Comparison of ENCODE assay signal across 9 cellular contexts in the genomic region with DNA sequence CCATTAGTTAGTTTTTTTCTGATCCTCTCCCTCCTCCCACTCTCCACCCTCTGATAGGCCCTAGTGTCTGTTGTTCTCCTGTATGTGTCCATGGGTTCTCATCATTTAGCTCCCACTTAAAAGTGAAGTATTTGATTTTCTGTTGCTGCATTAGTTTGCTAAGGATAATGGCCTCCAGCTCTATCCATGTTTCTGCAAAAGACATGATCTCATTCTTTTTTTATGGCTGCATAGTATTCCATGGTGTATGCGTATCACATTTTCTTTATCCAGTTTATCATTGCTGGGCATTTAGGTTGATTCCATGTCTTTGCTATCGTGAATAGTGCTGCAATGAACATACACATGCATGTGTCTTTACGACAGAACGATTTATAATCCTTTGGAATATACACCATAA. TPM values are rescaled to one million over a fixed set of nuclear protein-coding genes. Genes with fewer than 3 reads are reported as not detected.
DNase-seq lines count a peak whose midpoint lies in the region; ATAC-seq and TF ChIP-seq lines count a peak whose summit lies in the region.
"Not testable (repeated sequence)": the region's sequence is repeated elsewhere in the genome, so short reads cannot be mapped to it uniquely, and the experiment has no call there.
"Had no signal": no experiment of that assay in that cellular context is flagged by ENCODE, and none has a peak within 500 bp of the region (broad histone marks: within the 10 kb centered on the region; RNA-seq: fewer than 3 reads in every experiment).

No MANE protein-coding gene starts in this region.

- H3K27ac Mint-ChIP-seq in CD4-positive, alpha-beta T cell: peak overlapping the region; percentile 47
- H3K27ac Mint-ChIP-seq in activated CD4-positive, alpha-beta T cell treated with anti-CD3 and anti-CD28 coated beads for 36 hours: peak overlapping the region; percentile 68
- peak overlapping the region; percentile 10 for H3K27ac Mint-ChIP-seq in activated naive CD4-positive, alpha-beta T cell treated with anti-CD3 and anti-CD28 coated beads, Interleukin-2, amount 10 ng/mL, durations not matched to agents 7 days and 5 days
- peak overlapping the region; percentile 88 for H3K27ac Mint-ChIP-seq in central memory CD8-positive, alpha-beta T cell (ENCODE audit: low read depth)
- H3K27ac Mint-ChIP-seq in glutamatergic neuron (ENCODE audit: unreplicated experiment) (peak overlapping the region; percentile 26), natural killer cell (peak overlapping the region; percentile 74 to 77)

- peaks cover 26% of the 10 kb centered on the region for H3K36me3 Mint-ChIP-seq in CD4-positive, alpha-beta T cell (ENCODE audit: low read depth)
- peaks cover 11% of the 10 kb centered on the region for H3K36me3 Mint-ChIP-seq in activated CD4-positive, alpha-beta T cell treated with anti-CD3 and anti-CD28 coated beads for 36 hours (ENCODE audit: low read depth)
- peaks cover 51% of the 10 kb centered on the region for H3K36me3 Mint-ChIP-seq in activated naive CD4-positive, alpha-beta T cell treated with anti-CD3 and anti-CD28 coated beads, Interleukin-2, amount 10 ng/mL, durations not matched to agents 7 days and 5 days
- peaks cover 12% of the 10 kb centered on the region for H3K36me3 Mint-ChIP-seq in central memory CD8-positive, alpha-beta T cell (ENCODE audit: insufficient read depth)
- peaks cover 12% of the 10 kb centered on the region for H3K36me3 Mint-ChIP-seq in glutamatergic neuron (ENCODE audit: unreplicated experiment)
- H3K36me3 Mint-ChIP-seq in natural killer cell: not testable (repeated sequence)

- not testable (repeated sequence) for H3K4me1 ChIP-seq in HEK293 (ENCODE audit: control insufficient read depth, insufficient read depth, low read length)
- peaks cover 7 to 57% (median 14%) of the 10 kb centered on the region in 4 donors for H3K4me1 ChIP-seq in transverse colon

- not testable (repeated sequence) for H3K27me3 Mint-ChIP-seq in CD4-positive, alpha-beta T cell; activated CD4-positive, alpha-beta T cell treated with anti-CD3 and anti-CD28 coated beads for 36 hours; activated naive CD4-positive, alpha-beta T cell treated with anti-CD3 and anti-CD28 coated beads, Interleukin-2, amount 10 ng/mL, durations not matched to agents 7 days and 5 days; central memory CD8-positive, alpha-beta T cell; glutamatergic neuron (ENCODE audit: unreplicated experiment); natural killer cell (ENCODE audit: low read depth in 2 of 2)

- intact Hi-C loops in CD4-positive, alpha-beta T cell (cut with DNase I, micrococcal nuclease): loop anchor here in 1 of 2 experiments (1.0 to 2.0 kb wide), 2 partner anchors 52 to 180 kb away; partner anchors contain the start of gene GPRIN3
- intact Hi-C loops in activated CD4-positive, alpha-beta T cell treated with anti-CD3 and anti-CD28 coated beads for 36 hours (cut with DNase I, micrococcal nuclease): loop anchor here in 1 of 2 experiments (2.0 kb wide), 2 partner anchors 34 to 52 kb away; partner anchors contain the start of gene GPRIN3
- intact Hi-C loops in natural killer cell (cut with micrococcal nuclease): loop anchor here (2.0 to 10.0 kb wide), 2 partner anchors 44 to 180 kb away; no protein-coding TSS in a partner anchor
- intact Hi-C loops in transverse colon (cut with DNase I; ENCODE audit: low total_unique reads): not testable (repeated sequence)

- TF ChIP-seq CTCF in CD4-positive, alpha-beta T cell (IDR thresholded peaks at IDR 0.05); HEK293 (tag by site-specific recombination; IDR thresholded peaks at IDR 0.05); glutamatergic neuron (IDR thresholded peaks at IDR 0.05; ENCODE audit: partially characterized antibody, unreplicated experiment); natural killer cell (IDR thresholded peaks at IDR 0.05); transverse colon (IDR thresholded peaks at IDR 0.05): not testable (repeated sequence)

- H3K27me3 ChIP-seq in CD4-positive, alpha-beta T cell (ENCODE audit: control insufficient read depth, insufficient read depth, low read length); transverse colon: not testable (repeated sequence)

- not testable (repeated sequence) for ATAC-seq in CD4-positive, alpha-beta T cell (ENCODE audit: poor library complexity); activated CD4-positive, alpha-beta T cell treated with anti-CD3 and anti-CD28 coated beads for 36 hours; central memory CD8-positive, alpha-beta T cell (replicated peaks; ENCODE audit: extremely low read depth, poor library complexity, severe bottlenecking); natural killer cell

- H3K4me1 Mint-ChIP-seq in CD4-positive, alpha-beta T cell (ENCODE audit: low read depth): peaks cover 84% of the 10 kb centered on the region
- H3K4me1 Mint-ChIP-seq in activated CD4-positive, alpha-beta T cell treated with anti-CD3 and anti-CD28 coated beads for 36 hours: peaks cover 66% of the 10 kb centered on the region
- H3K4me1 Mint-ChIP-seq in activated naive CD4-positive, alpha-beta T cell treated with anti-CD3 and anti-CD28 coated beads, Interleukin-2, amount 10 ng/mL, durations not matched to agents 7 days and 5 days: peaks cover 82% of the 10 kb centered on the region
- peaks cover 72% of the 10 kb centered on the region for H3K4me1 Mint-ChIP-seq in central memory CD8-positive, alpha-beta T cell
- peaks cover 70% of the 10 kb centered on the region for H3K4me1 Mint-ChIP-seq in glutamatergic neuron (ENCODE audit: low read depth, unreplicated experiment)
- peaks cover 48 to 62% of the 10 kb centered on the region in 2 donors for H3K4me1 Mint-ChIP-seq in natural killer cell

- in situ Hi-C loops in transverse colon (cut with MboI; ENCODE audit: low pct_ligation_motif_present in 1 of 4, low pct_unique_long_range_greater_than_20kb in 1 of 4, low sequenced_read_pairs in 3 of 4): not testable (repeated sequence)

- H3K9me3 Mint-ChIP-seq in CD4-positive, alpha-beta T cell; activated CD4-positive, alpha-beta T cell treated with anti-CD3 and anti-CD28 coated beads for 36 hours (ENCODE audit: low read depth); activated naive CD4-positive, alpha-beta T cell treated with anti-CD3 and anti-CD28 coated beads, Interleukin-2, amount 10 ng/mL, durations not matched to agents 7 days and 5 days; central memory CD8-positive, alpha-beta T cell; glutamatergic neuron (ENCODE audit: unreplicated experiment); natural killer cell: not testable (repeated sequence)

- not testable (repeated sequence) for TF ChIP-seq EP300 in transverse colon (IDR thresholded peaks at IDR 0.05; ENCODE audit: low read depth)

- POLR2A ChIA-PET in CD4-positive, alpha-beta T cell (lab: Charles Lee): interaction anchor here (1.6 kb wide), 1 partner anchor 44 kb away, joined by 10 read pairs; no protein-coding TSS in a partner anchor
- POLR2A ChIA-PET in HEK293 (lab: Yijun Ruan, JAX); activated CD4-positive, alpha-beta T cell treated with anti-CD3 and anti-CD28 coated beads for 36 hours (lab: Charles Lee): not testable (repeated sequence)

- H3K36me3 ChIP-seq in HEK293 (ENCODE audit: control insufficient read depth in 2 of 2, insufficient read depth in 1 of 2, low read length in 2 of 2); transverse colon: not testable (repeated sequence)

- not testable (repeated sequence) for TF ChIP-seq POLR2A in transverse colon (IDR thresholded peaks at IDR 0.05)

- H3K4me3 Mint-ChIP-seq in CD4-positive, alpha-beta T cell; activated CD4-positive, alpha-beta T cell treated with anti-CD3 and anti-CD28 coated beads for 36 hours; activated naive CD4-positive, alpha-beta T cell treated with anti-CD3 and anti-CD28 coated beads, Interleukin-2, amount 10 ng/mL, durations not matched to agents 7 days and 5 days; central memory CD8-positive, alpha-beta T cell; glutamatergic neuron (ENCODE audit: unreplicated experiment); natural killer cell: not testable (repeated sequence)

- CTCF ChIA-PET in CD4-positive, alpha-beta T cell (lab: Charles Lee): interaction anchor here (0.7 to 4.8 kb wide), 6 partner anchors 11 to 168 kb away, joined by 3 to 29 read pairs (median 4); partner anchors contain the start of gene GPRIN3
- CTCF ChIA-PET in HEK293 (lab: Yijun Ruan, JAX): interaction anchor here (0.5 to 1.9 kb wide), 5 partner anchors 28 to 175 kb away, joined by 3 to 7 read pairs (median 4); no protein-coding TSS in a partner anchor
- CTCF ChIA-PET in activated CD4-positive, alpha-beta T cell treated with anti-CD3 and anti-CD28 coated beads for 36 hours (lab: Charles Lee): interaction anchor here (0.6 to 3.5 kb wide), 14 partner anchors 9 to 180 kb away, joined by 3 to 20 read pairs (median 3); no protein-coding TSS in a partner anchor
- CTCF ChIA-PET in activated naive CD4-positive, alpha-beta T cell treated with anti-CD3 and anti-CD28 coated beads, Interleukin-2, amount 10 ng/mL, durations not matched to agents 7 days and 5 days (lab: Charles Lee): interaction anchor here (1.0 to 3.3 kb wide), 12 partner anchors 10 to 181 kb away, joined by 3 to 14 read pairs (median 6); partner anchors contain the start of gene GPRIN3

- 80 to 90% methylated on average over 4 of the region's 4 CpGs for WGBS in transverse colon (ENCODE audit: low coverage in 1 of 2), 2 donors

- H3K9me3 ChIP-seq in CD4-positive, alpha-beta T cell (ENCODE audit: control insufficient read depth, low read length); HEK293 (ENCODE audit: control insufficient read depth, insufficient read depth, low read depth, low read length); transverse colon: not testable (repeated sequence)

- not testable (repeated sequence) for H3K4me3 ChIP-seq in HEK293 (ENCODE audit: low read depth, low read length); transverse colon

- not testable (repeated sequence) for DNase-seq in CD4-positive, alpha-beta T cell; activated CD4-positive, alpha-beta T cell treated with anti-CD3 and anti-CD28 coated beads for 36 hours; activated naive CD4-positive, alpha-beta T cell treated with anti-CD3 and anti-CD28 coated beads, Interleukin-2, amount 10 ng/mL, durations not matched to agents 7 days and 5 days; central memory CD8-positive, alpha-beta T cell (ENCODE audit: low spot score in 2 of 2); glutamatergic neuron; natural killer cell; transverse colon

- not testable (repeated sequence) for H3K27ac ChIP-seq in CD4-positive, alpha-beta T cell (ENCODE audit: low read depth, low read length); HEK293 (ENCODE audit: extremely low read depth, low read depth, low read length)
- H3K27ac ChIP-seq in transverse colon: peak overlapping the region; percentile 81 to 83 (median 82)

RNA-seq across cellular contexts. Expression of gene GPRIN3, which starts 53.3 kb away (rescaled TPM):
- 10 to 100 TPM; 46.4 TPM for total RNA-seq in CD4-positive, alpha-beta T cell
- 10 to 100 TPM; 10.5 to 12.2 TPM for total RNA-seq in activated CD4-positive, alpha-beta T cell treated with anti-CD3 and anti-CD28 coated beads for 36 hours
- total RNA-seq in glutamatergic neuron (ENCODE audit: unreplicated experiment) (94.3 TPM), natural killer cell (10 to 100 TPM; 48.3 to 50.7 (median 48.5) TPM), transverse colon (10 to 100 TPM; 10.1 to 21.4 (median 12.8) TPM)
- total RNA-seq: HepG2 had no signal

Comparison
In these comparisons a context has a peak if more than half of its experiments do, and no peak if none do; other contexts are left out.
1. H3K27ac Mint-ChIP-seq: peak in every context shown above with its lines; median percentile 88 in central memory CD8-positive, alpha-beta T cell; 76 in natural killer cell; 68 in activated CD4-positive, alpha-beta T cell treated with anti-CD3 and anti-CD28 coated beads for 36 hours; 47 in CD4-positive, alpha-beta T cell; 26 in glutamatergic neuron; 10 in activated naive CD4-positive, alpha-beta T cell treated with anti-CD3 and anti-CD28 coated beads, Interleukin-2, amount 10 ng/mL, durations not matched to agents 7 days and 5 days.